ENCODE assay signal across 9 cellular contexts in genomic region chr17:5123343-5124124, GRCh38. TPM values are rescaled to one million over a fixed set of nuclear protein-coding genes. Genes with fewer than 3 reads are reported as not detected.
A peak's percentile ranks its signal among the peaks of the same experiment; 100 is the strongest.
DNase-seq lines count a peak whose midpoint lies in the region; ATAC-seq and TF ChIP-seq lines count a peak whose summit lies in the region.
"Had no signal": no experiment of that assay in that cellular context is flagged by ENCODE, and none has a peak within 500 bp of the region (broad histone marks: within the 10 kb centered on the region; RNA-seq: fewer than 3 reads in every experiment).

No MANE protein-coding gene starts in this region.

- no peaks in the 10 kb centered on the region for H3K27me3 ChIP-seq in thoracic aorta (replicated peaks; ENCODE audit: insufficient read depth)

- CTCF ChIA-PET in WTC11 (lab: Charles Lee), result interaction anchor here (1.6 kb wide), 1 partner anchor 13 kb away, joined by 8 read pairs; the partner anchor contains the start of gene ZNF232

- H3K27me3 Mint-ChIP-seq in WTC11 (ENCODE audit: low read depth) (peaks cover 34% of the 10 kb centered on the region), mesothelial cell of epicardium (ENCODE audit: low read depth) (peaks cover 46% of the 10 kb centered on the region)

- H3K4me1 Mint-ChIP-seq in WTC11 (peaks cover 2% of the 10 kb centered on the region; the same call in 1 of the 2 replicates), mesothelial cell of epicardium (peaks cover 6% of the 10 kb centered on the region)

- H3K36me3 Mint-ChIP-seq in WTC11 (no peaks in the 10 kb centered on the region), mesothelial cell of epicardium (no peaks in the 10 kb centered on the region)

- H3K27ac ChIP-seq in thoracic aorta, result no peak overlapping the region

- no peak for DNase-seq in WTC11 (ENCODE audit: low spot score)
- DNase-seq in mesothelial cell of epicardium (ENCODE audit: low spot score in 2 of 2, unreplicated experiment in 2 of 2), result peak in 1 of 2 experiments; percentile 22
- DNase-seq in thoracic aorta (ENCODE audit: low spot score), result no peak
- no peak for DNase-seq in inferior parietal cortex (ENCODE audit: extremely low spot score)
- no peak for DNase-seq in NCI-H187 (lab: John Stamatoyannopoulos, UW)
- no peak for DNase-seq in SKM-1 (lab: John Stamatoyannopoulos, UW; ENCODE audit: unreplicated experiment)
- DNase-seq: activated CD8-positive, alpha-beta T cell treated with anti-CD3 and anti-CD28 coated beads, Interleukin-2, amount 10 ng/mL, durations not matched to agents 7 days and 5 days had no signal

- TF ChIP-seq CTCF in WTC11 (IDR thresholded peaks at IDR 0.05) (no peak), mesothelial cell of epicardium (IDR thresholded peaks at IDR 0.05; ENCODE audit: unreplicated experiment) (no peak), thoracic aorta (IDR thresholded peaks at IDR 0.05) (no peak)

- H3K27ac Mint-ChIP-seq in WTC11 (no peak overlapping the region), mesothelial cell of epicardium (no peak overlapping the region)
- H3K27ac Mint-ChIP-seq: activated CD8-positive, alpha-beta T cell treated with anti-CD3 and anti-CD28 coated beads, Interleukin-2, amount 10 ng/mL, durations not matched to agents 7 days and 5 days had no signal

- no peak for ATAC-seq in WTC11
- peak; percentile 40 for ATAC-seq in esophagus mucosa
- no peak for ATAC-seq in thoracic aorta (ENCODE audit: insufficient number of reproducible peaks, low FRiP score, low read depth)
- ATAC-seq: HCT116 had no signal

- no peaks in the 10 kb centered on the region for H3K4me1 ChIP-seq in thoracic aorta (ENCODE audit: control insufficient read depth in 1 of 2, low read depth in 2 of 2)

- no peaks in the 10 kb centered on the region for H3K36me3 ChIP-seq in thoracic aorta

- peak overlapping the region; percentile 71 for H3K4me3 ChIP-seq in thoracic aorta

- peaks cover 6% of the 10 kb centered on the region for H3K9me3 Mint-ChIP-seq in WTC11
- H3K9me3 Mint-ChIP-seq in mesothelial cell of epicardium, result peaks cover 7% of the 10 kb centered on the region

- no peaks in the 10 kb centered on the region for H3K9me3 ChIP-seq in thoracic aorta

- H3K4me3 Mint-ChIP-seq in WTC11 (peak overlapping the region; percentile 39; the same call in 1 of the 2 replicates), mesothelial cell of epicardium (peak overlapping the region; percentile 46)
- H3K4me3 Mint-ChIP-seq: activated CD8-positive, alpha-beta T cell treated with anti-CD3 and anti-CD28 coated beads, Interleukin-2, amount 10 ng/mL, durations not matched to agents 7 days and 5 days had no signal

- POLR2A ChIA-PET in WTC11 (lab: Charles Lee), result no interaction called here

TF ChIP-seq in WTC11, 78 proteins besides CTCF, POLR2A, EP300 and RAD21:
- TF ChIP-seq GTF2I (CRISPR knock-in tag; conservative IDR thresholded peaks at IDR 0.05) (no peak), AR (CRISPR knock-in tag; IDR thresholded peaks at IDR 0.05) (no peak), HMGXB4 (CRISPR knock-in tag; IDR thresholded peaks at IDR 0.05) (no peak), NR2C2 (CRISPR knock-in tag; IDR thresholded peaks at IDR 0.05) (peak; percentile 22; the same call in 1 of the 2 replicates), NFE2L1 (CRISPR knock-in tag; IDR thresholded peaks at IDR 0.05) (no peak), SOX15 (CRISPR knock-in tag; IDR thresholded peaks at IDR 0.05) (no peak)
- TF ChIP-seq, protein P1, sequence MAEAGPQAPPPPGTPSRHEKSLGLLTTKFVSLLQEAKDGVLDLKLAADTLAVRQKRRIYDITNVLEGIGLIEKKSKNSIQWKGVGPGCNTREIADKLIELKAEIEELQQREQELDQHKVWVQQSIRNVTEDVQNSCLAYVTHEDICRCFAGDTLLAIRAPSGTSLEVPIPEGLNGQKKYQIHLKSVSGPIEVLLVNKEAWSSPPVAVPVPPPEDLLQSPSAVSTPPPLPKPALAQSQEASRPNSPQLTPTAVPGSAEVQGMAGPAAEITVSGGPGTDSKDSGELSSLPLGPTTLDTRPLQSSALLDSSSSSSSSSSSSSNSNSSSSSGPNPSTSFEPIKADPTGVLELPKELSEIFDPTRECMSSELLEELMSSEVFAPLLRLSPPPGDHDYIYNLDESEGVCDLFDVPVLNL (CRISPR knock-in tag; IDR thresholded peaks at IDR 0.05; ENCODE audit: borderline replicate concordance, low read depth), result no peak

RNA-seq across cellular contexts. Expression of gene USP6, which starts 7.7 kb away (rescaled TPM):
- total RNA-seq in WTC11 (2021) (0.20 to 0.25 TPM (median 0.23 TPM) in 3 replicates), esophagus mucosa (not detected), mesothelial cell of epicardium (0.38 to 0.54 TPM (median 0.42 TPM) in 3 replicates), thoracic aorta (1 to 10 TPM in 1 of 2 donors, not detected in 1; 2.0 TPM)

RNA-seq across cellular contexts. Expression of gene ZNF232, which starts 11.9 kb away (rescaled TPM):
- total RNA-seq in WTC11 (2021), result 19.2 to 23.1 TPM (median 21.7 TPM) in 3 replicates
- 3.1 TPM for total RNA-seq in esophagus mucosa
- 27.1 to 29.9 TPM (median 27.2 TPM) in 3 replicates for total RNA-seq in mesothelial cell of epicardium
- total RNA-seq in thoracic aorta, result 1 to 10 TPM; 6.7 to 7.2 TPM

RNA-seq across cellular contexts. Expression of gene ZFP3, which starts 45.3 kb away (rescaled TPM):
- total RNA-seq in WTC11 (2021) (0.39 to 0.71 TPM (median 0.66 TPM) in 3 replicates), esophagus mucosa (1.8 TPM), mesothelial cell of epicardium (0.96 to 1.0 TPM (median 1.00 TPM) in 3 replicates), thoracic aorta (1 to 10 TPM; 3.2 to 6.6 TPM)
